ENCODE assay signal across 32 cellular contexts in genomic region chr2:241870081-241870541, GRCh38. TPM values are rescaled to one million over a fixed set of nuclear protein-coding genes. Genes with fewer than 3 reads are reported as not detected.
A peak's percentile ranks its signal among the peaks of the same experiment; 100 is the strongest.
DNase-seq lines count a peak whose midpoint lies in the region; ATAC-seq, FAIRE-seq and TF ChIP-seq lines count a peak whose summit lies in the region.
"Had no signal": no experiment of that assay in that cellular context is flagged by ENCODE, and none has a peak within 500 bp of the region (broad histone marks: within the 10 kb centered on the region; RNA-seq: fewer than 3 reads in every experiment).

No MANE protein-coding gene starts in this region.

- H3K27ac Mint-ChIP-seq in CD4-positive, alpha-beta T cell, result no peak overlapping the region
- H3K27ac Mint-ChIP-seq in activated T-helper 2 cell treated with anti-CD3 and anti-CD28 coated beads, Interferon-gamma antibody, Interleukin-2, Interleukin-4, amounts not matched to agents 10 μg/mL and 5 μg/mL and 100 μg/mL, durations not matched to agents 14 hours and 24 hours and 36 hours, result no peak overlapping the region
- H3K27ac Mint-ChIP-seq: activated CD4-positive, alpha-beta memory T cell treated with anti-CD3 and anti-CD28 coated beads, Interleukin-2, amount 10 ng/mL, durations not matched to agents 7 days and 5 days; activated naive CD4-positive, alpha-beta T cell treated with anti-CD3 and anti-CD28 coated beads, Interleukin-2, amount 50 U/mL, for 24 hours; dendritic cell treated with granulocyte-macrophage colony-stimulating factor and Interleukin-4, amounts not matched to agents 40 ng/mL and 50 ng/mL, for 4 days; memory B cell had no signal

- CTCF ChIA-PET in H1 (lab: Charles Lee; ENCODE audit: partially characterized antibody), result no interaction called here
- CTCF ChIA-PET in CD4-positive, alpha-beta T cell (lab: Charles Lee), result no interaction called here

- no peak overlapping the region for H3K14ac ChIP-seq in H1 (ENCODE audit: insufficient read length)

- H2AFZ ChIP-seq in H1 (ENCODE audit: low read length), result no peak overlapping the region

- H3K9me3 Mint-ChIP-seq in CD4-positive, alpha-beta T cell, result no peaks in the 10 kb centered on the region
- H3K9me3 Mint-ChIP-seq in activated T-helper 2 cell treated with anti-CD3 and anti-CD28 coated beads, Interferon-gamma antibody, Interleukin-2, Interleukin-4, amounts not matched to agents 10 μg/mL and 5 μg/mL and 100 μg/mL, durations not matched to agents 14 hours and 24 hours and 36 hours, result no peaks in the 10 kb centered on the region
- H3K9me3 Mint-ChIP-seq: activated CD4-positive, alpha-beta memory T cell treated with anti-CD3 and anti-CD28 coated beads, Interleukin-2, amount 10 ng/mL, durations not matched to agents 7 days and 5 days; activated naive CD4-positive, alpha-beta T cell treated with anti-CD3 and anti-CD28 coated beads, Interleukin-2, amount 50 U/mL, for 24 hours; memory B cell had no signal

- peaks cover 70% of the 10 kb centered on the region for H3K27me3 ChIP-seq in left ventricle myocardium inferior (ENCODE audit: low read depth)
- H3K27me3 ChIP-seq in H1 (replicated peaks in 1 of 4; ENCODE audit: control insufficient read depth in 3 of 4, extremely low read depth in 1 of 4, insufficient read depth in 3 of 4, low read length in 3 of 4), result peaks cover 0 to 7% (median 0%) of the 10 kb centered on the region in 4 experiments; a peak in 3 of 7 replicates
- no peaks in the 10 kb centered on the region for H3K27me3 ChIP-seq in CD4-positive, alpha-beta T cell (ENCODE audit: control insufficient read depth, insufficient read depth, low read length)

- no peak overlapping the region for H3K56ac ChIP-seq in H1 (replicated peaks; ENCODE audit: insufficient read length, low read depth, low read length)

- no peak for TF ChIP-seq RAD21 in H1 (IDR thresholded peaks at IDR 0.05 in 1 of 2, conservative IDR thresholded peaks at IDR 0.05 in 1 of 2; ENCODE audit: low read depth in 2 of 2, low read length in 2 of 2)

- H4K8ac ChIP-seq in H1 (ENCODE audit: extremely low read depth, insufficient read depth, low read length), result peak overlapping the region; percentile 77; the same call in 1 of the 2 replicates

- peaks cover 7% of the 10 kb centered on the region for H3K27me3 Mint-ChIP-seq in CD4-positive, alpha-beta T cell
- peaks cover 11% of the 10 kb centered on the region for H3K27me3 Mint-ChIP-seq in activated T-helper 2 cell treated with anti-CD3 and anti-CD28 coated beads, Interferon-gamma antibody, Interleukin-2, Interleukin-4, amounts not matched to agents 10 μg/mL and 5 μg/mL and 100 μg/mL, durations not matched to agents 14 hours and 24 hours and 36 hours (ENCODE audit: low read depth)
- H3K27me3 Mint-ChIP-seq: activated naive CD4-positive, alpha-beta T cell treated with anti-CD3 and anti-CD28 coated beads, Interleukin-2, amount 50 U/mL, for 24 hours had no signal

- no peak overlapping the region for H2AK5ac ChIP-seq in H1 (ENCODE audit: low read depth, low read length)

- H3K18ac ChIP-seq in H1 (ENCODE audit: extremely low read depth, low read length), result no peak overlapping the region

- no peak overlapping the region for H2BK20ac ChIP-seq in H1 (ENCODE audit: low read length)

- no peak for TF ChIP-seq POLR2A in H1 (IDR thresholded peaks at IDR 0.05; ENCODE audit: control extremely low read depth in 1 of 2, low read depth in 2 of 2, low read length in 2 of 2)

- no peak overlapping the region for H3K4me3 Mint-ChIP-seq in CD4-positive, alpha-beta T cell
- no peak overlapping the region for H3K4me3 Mint-ChIP-seq in activated T-helper 2 cell treated with anti-CD3 and anti-CD28 coated beads, Interferon-gamma antibody, Interleukin-2, Interleukin-4, amounts not matched to agents 10 μg/mL and 5 μg/mL and 100 μg/mL, durations not matched to agents 14 hours and 24 hours and 36 hours (ENCODE audit: low read depth)
- H3K4me3 Mint-ChIP-seq: activated CD4-positive, alpha-beta memory T cell treated with anti-CD3 and anti-CD28 coated beads, Interleukin-2, amount 10 ng/mL, durations not matched to agents 7 days and 5 days; activated naive CD4-positive, alpha-beta T cell treated with anti-CD3 and anti-CD28 coated beads, Interleukin-2, amount 50 U/mL, for 24 hours; dendritic cell treated with granulocyte-macrophage colony-stimulating factor and Interleukin-4, amounts not matched to agents 40 ng/mL and 50 ng/mL, for 4 days; memory B cell had no signal

- peaks cover 9% of the 10 kb centered on the region for H3K23me2 ChIP-seq in H1 (ENCODE audit: low read depth, low read length)

- H3K9me3 ChIP-seq in left ventricle myocardium inferior (replicated peaks), result no peaks in the 10 kb centered on the region
- peaks cover 7 to 16% of the 10 kb centered on the region in 2 experiments; a peak in 3 of 4 replicates for H3K9me3 ChIP-seq in H1 (ENCODE audit: insufficient read depth in 2 of 2, low read depth in 1 of 2, low read length in 1 of 2)
- H3K9me3 ChIP-seq in CD4-positive, alpha-beta T cell (ENCODE audit: control insufficient read depth, low read length), result no peaks in the 10 kb centered on the region
- H3K9me3 ChIP-seq: esophagus squamous epithelium, thoracic aorta had no signal

- TF ChIP-seq CTCF in left ventricle myocardium inferior (IDR thresholded peaks at IDR 0.05; ENCODE audit: borderline replicate concordance) (no peak), H1 (IDR thresholded peaks at IDR 0.05; ENCODE audit: control extremely low read depth in 1 of 3, insufficient read depth in 1 of 3, low read depth in 1 of 3, low read length in 3 of 3) (no peak)
- no peak for TF ChIP-seq CTCF in CD4-positive, alpha-beta T cell (IDR thresholded peaks at IDR 0.05)

- H3K4me2 ChIP-seq in H1 (ENCODE audit: insufficient read depth in 1 of 2, low read depth in 2 of 2, low read length in 2 of 2), result no peak overlapping the region

- no peak overlapping the region for H3K4me3 ChIP-seq in left ventricle myocardium inferior
- no peak overlapping the region for H3K4me3 ChIP-seq in H1 (ENCODE audit: extremely low read depth in 1 of 4, insufficient read depth in 2 of 4, low read depth in 3 of 4, low read length in 4 of 4)
- H3K4me3 ChIP-seq: esophagus squamous epithelium, SK-N-MC, thoracic aorta had no signal

- DNase-seq in DMS 273 (lab: John Stamatoyannopoulos, UW; ENCODE audit: unreplicated experiment) (peak; percentile 83), DMS 273 treated with DMSO at 0.1 percent for 48 hours (lab: John Stamatoyannopoulos, UW) (no peak), cardiac septum (ENCODE audit: low spot score) (peak; percentile 76), left ventricle myocardium inferior (no peak), H1 (ENCODE audit: low read depth in 1 of 2, low spot score in 2 of 2) (no peak), EL (no peak)
- DNase-seq in CD4-positive, alpha-beta T cell, result no peak
- no peak for DNase-seq in activated T-helper 2 cell treated with anti-CD3 and anti-CD28 coated beads, Interferon-gamma antibody, Interleukin-2, Interleukin-4, amounts not matched to agents 10 μg/mL and 5 μg/mL and 100 μg/mL, durations not matched to agents 14 hours and 24 hours and 36 hours (ENCODE audit: low spot score)
- DNase-seq: activated CD4-positive, alpha-beta memory T cell treated with anti-CD3 and anti-CD28 coated beads, Interleukin-2, amount 10 ng/mL, durations not matched to agents 7 days and 5 days; activated CD4-positive, alpha-beta T cell treated with anti-CD3 and anti-CD28 coated beads for 1 hour; activated CD8-positive, alpha-beta memory T cell treated with anti-CD3 and anti-CD28 coated beads, Interleukin-2, amount 50 U/mL, for 48 hours; CD4-positive, alpha-beta memory T cell; DMS153; esophagus squamous epithelium; foreskin melanocyte; Karpas-422; left colon; NCI-H2029 treated with DMSO at 0.1 percent for 48 hours; NCI-H748 treated with DMSO at 0.1 percent for 48 hours; occipital lobe; stimulated activated naive CD8-positive, alpha-beta T cell treated with anti-CD3 and anti-CD28 coated beads, Interleukin-15, Interleukin-2, amounts not matched to agents 100 U/mL and 50 U/mL, for 24 hours; T-helper 2 cell had no signal

- H4K5ac ChIP-seq in H1 (ENCODE audit: insufficient read length, low read depth, low read length), result no peak overlapping the region

- H3K4me1 ChIP-seq in left ventricle myocardium inferior (no peaks in the 10 kb centered on the region), H1 (replicated peaks in 1 of 4; ENCODE audit: control insufficient read depth in 3 of 4, insufficient read depth in 4 of 4, low read length in 3 of 4) (peaks cover 0 to 3% (median 3%) of the 10 kb centered on the region in 4 experiments; a peak in 5 of 7 replicates)

- H2BK12ac ChIP-seq in H1 (ENCODE audit: low read depth, low read length), result no peak overlapping the region

- peaks cover 39% of the 10 kb centered on the region for H3K4me1 Mint-ChIP-seq in CD4-positive, alpha-beta T cell (ENCODE audit: low read depth)
- peaks cover 26% of the 10 kb centered on the region for H3K4me1 Mint-ChIP-seq in activated T-helper 2 cell treated with anti-CD3 and anti-CD28 coated beads, Interferon-gamma antibody, Interleukin-2, Interleukin-4, amounts not matched to agents 10 μg/mL and 5 μg/mL and 100 μg/mL, durations not matched to agents 14 hours and 24 hours and 36 hours (ENCODE audit: low read depth)

- no peak for FAIRE-seq in H1 (lab: Jason Lieb, UNC)
- FAIRE-seq: urothelium cell line had no signal

- no peak overlapping the region for H2BK15ac ChIP-seq in H1 (ENCODE audit: low read length)

- intact Hi-C loops in cardiac septum (cut with DNase I) (no loop called here), left ventricle myocardium inferior (cut with micrococcal nuclease) (no loop called here)
- intact Hi-C loops in CD4-positive, alpha-beta T cell (cut with DNase I, micrococcal nuclease), result no loop called here
- intact Hi-C loops in activated T-helper 2 cell treated with anti-CD3 and anti-CD28 coated beads, Interferon-gamma antibody, Interleukin-2, Interleukin-4, amounts not matched to agents 10 μg/mL and 5 μg/mL and 100 μg/mL, durations not matched to agents 14 hours and 24 hours and 36 hours (cut with micrococcal nuclease), result no loop called here

- WGBS in H1 (ENCODE audit: extremely low coverage in 1 of 2, insufficient coverage in 1 of 2, insufficient read length in 1 of 2, insufficient replicate concordance in 2 of 2, low coverage in 1 of 2, low lambda C conversion rate in 2 of 2, missing lambda C conversion rate in 1 of 2), 2 experiments, result 93% methylated on average over 25 of the region's 28 CpGs; no CpG with 5 or more reads in 1 of the 2 experiments

- no peak overlapping the region for H3K23ac ChIP-seq in H1 (ENCODE audit: insufficient read length)

- H4K20me1 ChIP-seq in H1 (replicated peaks in 1 of 2; ENCODE audit: control insufficient read depth in 1 of 2, insufficient read depth in 2 of 2, low read length in 2 of 2), result peaks cover 0 to 9% of the 10 kb centered on the region in 2 experiments

- ATAC-seq in CD4-positive, alpha-beta T cell (ENCODE audit: poor library complexity), result no peak
- ATAC-seq: left colon; stimulated activated naive CD8-positive, alpha-beta T cell treated with anti-CD3 and anti-CD28 coated beads, Interleukin-15, Interleukin-2, amounts not matched to agents 100 U/mL and 50 U/mL, for 24 hours had no signal

- TF ChIP-seq EP300 in H1 (IDR thresholded peaks at IDR 0.05; ENCODE audit: borderline replicate concordance in 1 of 2, low read depth in 2 of 2, low read length in 2 of 2), result no peak

- no peak overlapping the region for H4K91ac ChIP-seq in H1 (replicated peaks; ENCODE audit: insufficient read length, low read length)

- no peak overlapping the region for H3K9ac ChIP-seq in H1 (replicated peaks in 1 of 4; ENCODE audit: extremely low read depth in 1 of 4, low read depth in 3 of 4, low read length in 3 of 4)

- no peaks in the 10 kb centered on the region for H3K36me3 Mint-ChIP-seq in CD4-positive, alpha-beta T cell (ENCODE audit: low read depth)
- H3K36me3 Mint-ChIP-seq in activated T-helper 2 cell treated with anti-CD3 and anti-CD28 coated beads, Interferon-gamma antibody, Interleukin-2, Interleukin-4, amounts not matched to agents 10 μg/mL and 5 μg/mL and 100 μg/mL, durations not matched to agents 14 hours and 24 hours and 36 hours (ENCODE audit: low read depth), result no peaks in the 10 kb centered on the region
- H3K36me3 Mint-ChIP-seq: activated naive CD4-positive, alpha-beta T cell treated with anti-CD3 and anti-CD28 coated beads, Interleukin-2, amount 50 U/mL, for 24 hours; CD4-positive, alpha-beta memory T cell had no signal

- H3K4ac ChIP-seq in H1 (replicated peaks; ENCODE audit: insufficient read length, low read depth, low read length), result no peak overlapping the region

- POLR2A ChIA-PET in H1 (lab: Charles Lee; ENCODE audit: partially characterized antibody), result no interaction called here
- POLR2A ChIA-PET in CD4-positive, alpha-beta T cell (lab: Charles Lee), result no interaction called here

- no peak overlapping the region for H3K27ac ChIP-seq in left ventricle myocardium inferior (replicated peaks)
- H3K27ac ChIP-seq in H1 (ENCODE audit: low read depth, low read length), result no peak overlapping the region
- H3K27ac ChIP-seq in CD4-positive, alpha-beta T cell (ENCODE audit: low read depth, low read length), result no peak overlapping the region
- H3K27ac ChIP-seq: 22Rv1, esophagus squamous epithelium, SK-N-MC, thoracic aorta had no signal

- peaks cover 3% of the 10 kb centered on the region; the same call in 1 of the 2 replicates for H3K79me1 ChIP-seq in H1 (ENCODE audit: low read depth, low read length)

- H3K36me3 ChIP-seq in left ventricle myocardium inferior (no peaks in the 10 kb centered on the region), H1 (ENCODE audit: control insufficient read depth in 2 of 4, insufficient read depth in 4 of 4, low read length in 3 of 4) (no peaks in the 10 kb centered on the region; a peak in 1 of 8 replicates)
- H3K36me3 ChIP-seq: esophagus squamous epithelium, thoracic aorta had no signal

- no peak overlapping the region for H2BK120ac ChIP-seq in H1 (replicated peaks; ENCODE audit: low read depth, low read length)

- H3K79me2 ChIP-seq in H1 (ENCODE audit: control insufficient read depth in 1 of 2, insufficient read depth in 2 of 2, low read length in 2 of 2), result no peaks in the 10 kb centered on the region

- H2BK5ac ChIP-seq in H1 (ENCODE audit: low read depth, low read length), result no peak overlapping the region

RNA-seq across cellular contexts. Expression of gene RTP5, which starts 0.6 kb away (rescaled TPM):
- total RNA-seq in cardiac septum, result 0.08 TPM
- not detected for total RNA-seq in left ventricle myocardium inferior
- total RNA-seq in H1 (2021; fragmentation: NEBNext Ultra II Directional; extraction: Animal tissue kit (Norgen Biotek cat#: 25700)), result not detected in 2 replicates
- 0.03 TPM in 1 of 2 replicates, not detected in the other for polyA plus RNA-seq in H1 (2011; rRNA removed)
- polyA plus RNA-seq in H1 (2011; cell fraction: cytosol; rRNA removed), result not detected
- polyA plus RNA-seq in H1 (2011; cell fraction: nucleus; rRNA removed), result not detected
- polyA plus RNA-seq in H1 (2012, experiment 1 of 2), result not detected in 4 replicates
- polyA plus RNA-seq in H1 (2012, experiment 2 of 2), result not detected
- not detected for polyA plus RNA-seq in H1 (2013, experiment 1 of 2)
- polyA plus RNA-seq in H1 (2013, experiment 2 of 2), result not detected
- polyA minus RNA-seq in H1 (2011; rRNA and poly(A)+ RNA removed), result not detected in 2 replicates
- not detected for polyA minus RNA-seq in H1 (2011; cell fraction: cytosol; rRNA and poly(A)+ RNA removed)
- polyA minus RNA-seq in H1 (2011; cell fraction: nucleus; rRNA and poly(A)+ RNA removed), result not detected
- under 1 TPM; 0.30 to 0.36 TPM for total RNA-seq in CD4-positive, alpha-beta T cell
- total RNA-seq in activated T-helper 2 cell treated with anti-CD3 and anti-CD28 coated beads, Interferon-gamma antibody, Interleukin-2, Interleukin-4, amounts not matched to agents 10 μg/mL and 5 μg/mL and 100 μg/mL, durations not matched to agents 14 hours and 24 hours and 36 hours, result 0.09 and 0.30 TPM in 2 replicates
- total RNA-seq: left colon, pulmonary artery endothelial cell, RPMI7951, skeletal muscle tissue had no signal
- polyA plus RNA-seq: CD4-positive, alpha-beta memory T cell had no signal

RNA-seq across cellular contexts. Expression of gene PDCD1, which starts 11.4 kb away (rescaled TPM):
- total RNA-seq in cardiac septum, result 2.0 TPM
- 3.3 TPM for total RNA-seq in left ventricle myocardium inferior
- 0.48 and 0.73 TPM in 2 replicates for total RNA-seq in H1 (2021; fragmentation: NEBNext Ultra II Directional; extraction: Animal tissue kit (Norgen Biotek cat#: 25700))
- polyA plus RNA-seq in H1 (2011; rRNA removed), result 1.1 and 1.5 TPM in 2 replicates
- 1.1 TPM for polyA plus RNA-seq in H1 (2011; cell fraction: cytosol; rRNA removed)
- polyA plus RNA-seq in H1 (2011; cell fraction: nucleus; rRNA removed), result 1.8 TPM
- 0.37 to 0.80 TPM (median 0.56 TPM) in 4 replicates for polyA plus RNA-seq in H1 (2012, experiment 1 of 2)
- 0.41 TPM for polyA plus RNA-seq in H1 (2012, experiment 2 of 2)
- 1.5 TPM for polyA plus RNA-seq in H1 (2013, experiment 1 of 2)
- polyA plus RNA-seq in H1 (2013, experiment 2 of 2), result 1.5 TPM
- 0.22 and 0.24 TPM in 2 replicates for polyA minus RNA-seq in H1 (2011; rRNA and poly(A)+ RNA removed)
- polyA minus RNA-seq in H1 (2011; cell fraction: cytosol; rRNA and poly(A)+ RNA removed), result 2.5 TPM
- polyA minus RNA-seq in H1 (2011; cell fraction: nucleus; rRNA and poly(A)+ RNA removed), result 0.30 TPM
- total RNA-seq in CD4-positive, alpha-beta T cell, result 10 to 100 TPM in 1 of 2 experiments, 1 to 10 TPM in 1; 9.5 to 11.4 TPM
- 42.0 and 44.7 TPM in 2 replicates for total RNA-seq in activated T-helper 2 cell treated with anti-CD3 and anti-CD28 coated beads, Interferon-gamma antibody, Interleukin-2, Interleukin-4, amounts not matched to agents 10 μg/mL and 5 μg/mL and 100 μg/mL, durations not matched to agents 14 hours and 24 hours and 36 hours
- total RNA-seq: occipital lobe, pulmonary artery endothelial cell, RPMI7951, skeletal muscle tissue had no signal

Comparison
In these comparisons a context has a peak if more than half of its experiments do, and no peak if none do; other contexts are left out.
1. DNase-seq: peak in DMS 273 (single experiment) and cardiac septum (single experiment); none in DMS 273 treated with DMSO at 0.1 percent for 48 hours (single experiment), left ventricle myocardium inferior (single experiment), H1 (0 of 2), EL (single experiment), CD4-positive, alpha-beta T cell (0 of 10) and activated T-helper 2 cell treated with anti-CD3 and anti-CD28 coated beads, Interferon-gamma antibody, Interleukin-2, Interleukin-4, amounts not matched to agents 10 μg/mL and 5 μg/mL and 100 μg/mL, durations not matched to agents 14 hours and 24 hours and 36 hours (single experiment).